ENCODE assay signal across 15 cellular contexts in the genomic region with DNA sequence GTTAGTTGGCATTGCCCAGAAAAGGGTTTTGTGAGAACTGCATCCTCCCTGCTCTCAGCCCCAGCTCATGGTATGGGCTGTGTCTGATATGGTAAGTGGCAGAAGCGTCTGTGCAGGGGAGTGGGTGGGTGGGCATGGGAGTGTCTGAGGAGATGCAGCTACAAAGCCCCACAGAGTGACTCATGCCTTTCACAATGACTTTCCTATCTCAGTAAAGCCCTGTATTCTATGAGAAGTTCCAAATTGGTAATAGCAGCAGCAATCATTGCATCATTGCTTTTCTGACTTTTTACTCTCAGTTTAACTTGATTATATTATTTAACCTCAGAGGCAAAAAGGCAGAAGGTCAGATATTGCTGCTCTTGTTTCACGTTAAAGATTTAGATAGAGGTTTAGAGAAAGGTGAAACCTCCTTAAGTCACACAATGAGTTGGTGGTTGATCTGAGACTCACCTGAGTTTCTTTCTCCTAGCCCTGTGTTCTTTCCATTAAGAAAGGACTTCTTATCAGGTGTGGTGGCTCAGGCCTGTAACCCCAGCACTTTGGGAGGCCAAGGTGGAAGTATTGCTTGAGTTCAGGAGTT.
DNase-seq lines count a peak whose midpoint lies in the region; ATAC-seq and TF ChIP-seq lines count a peak whose summit lies in the region.
"Had no signal": no experiment of that assay in that cellular context is flagged by ENCODE, and none has a peak within 500 bp of the region (broad histone marks: within the 10 kb centered on the region; RNA-seq: fewer than 3 reads in every experiment).

No MANE protein-coding gene starts in this region.

- H3K4me1 ChIP-seq in fibroblast of lung (ENCODE audit: control insufficient read depth, extremely low read depth, insufficient read depth, low read length), result no peaks in the 10 kb centered on the region

- peak; percentile 12 to 24 for DNase-seq in fibroblast of lung (ENCODE audit: low read depth in 2 of 2)
- no peak for DNase-seq in SHP77 (lab: John Stamatoyannopoulos, UW)
- DNase-seq: anterior cingulate cortex; COR-L47; effector CD4-positive, alpha-beta T cell; glutamatergic neuron; naive B cell; NCI-H1048; NCI-H524 treated with DMSO at 0.1 percent for 48 hours; right cardiac atrium had no signal

- TF ChIP-seq POLR2A in GM18505 (IDR thresholded peaks at IDR 0.05; ENCODE audit: borderline replicate concordance, extremely low read depth, insufficient read depth, insufficient read length), result no peak

- no peaks in the 10 kb centered on the region for H3K36me3 ChIP-seq in fibroblast of lung (ENCODE audit: control insufficient read depth, insufficient read depth, low read length)

- no peak overlapping the region for H2AFZ ChIP-seq in fibroblast of lung (ENCODE audit: low read length)

- H3K4me2 ChIP-seq in fibroblast of lung (ENCODE audit: extremely low read depth, insufficient read depth, low read length), result no peak overlapping the region

- no peak for TF ChIP-seq CTCF in fibroblast of lung (conservative IDR thresholded peaks at IDR 0.05 in 1 of 2, IDR thresholded peaks at IDR 0.05 in 1 of 2; ENCODE audit: low read depth in 1 of 2, low read length in 2 of 2)

- H3K4me3 ChIP-seq in fibroblast of lung (replicated peaks in 1 of 4; ENCODE audit: control extremely low read depth in 1 of 4, insufficient read depth in 1 of 4, low read depth in 3 of 4, low read length in 4 of 4), result no peak overlapping the region

- no peaks in the 10 kb centered on the region for H3K9me3 ChIP-seq in fibroblast of lung (ENCODE audit: control insufficient read depth, insufficient read depth, low read depth, low read length)

- no peak overlapping the region for H3K9ac ChIP-seq in fibroblast of lung (ENCODE audit: insufficient read depth, low read length)

- H3K79me2 ChIP-seq in fibroblast of lung (ENCODE audit: control insufficient read depth, insufficient read depth, low read length), result no peaks in the 10 kb centered on the region

- H3K27me3 ChIP-seq in fibroblast of lung (ENCODE audit: control insufficient read depth, insufficient read depth, low read length), result no peaks in the 10 kb centered on the region

- ATAC-seq in GM18505 (IDR thresholded peaks at IDR 0.05; ENCODE audit: unreplicated experiment), result peak; percentile 50
- ATAC-seq in GM21367 (IDR thresholded peaks at IDR 0.05; ENCODE audit: unreplicated experiment), result peak; percentile 68
- peak; percentile 75 for ATAC-seq in HG03432 (IDR thresholded peaks at IDR 0.05; ENCODE audit: unreplicated experiment)
- ATAC-seq in HG02763 (IDR thresholded peaks at IDR 0.05; ENCODE audit: unreplicated experiment), result no peak
- no peak for ATAC-seq in GM21576 (IDR thresholded peaks at IDR 0.05; ENCODE audit: unreplicated experiment)
- ATAC-seq: right cardiac atrium had no signal

- no peaks in the 10 kb centered on the region for H4K20me1 ChIP-seq in fibroblast of lung (ENCODE audit: control insufficient read depth, extremely low read depth, insufficient read depth, low read length)

- H3K27ac ChIP-seq in fibroblast of lung (ENCODE audit: insufficient read depth, low read length), result no peak overlapping the region

Comparison
In these comparisons a context has a peak if more than half of its experiments do, and no peak if none do; other contexts are left out.
1. ATAC-seq: peak in GM18505 (single experiment), GM21367 (single experiment) and HG03432 (single experiment); none in HG02763 (single experiment) and GM21576 (single experiment).
2. DNase-seq: peak in fibroblast of lung (2 of 2); none in SHP77 (0 of 2).